ENCODE assay signal across 8 cellular contexts in genomic region chr11:96188625-96189006, GRCh38.
A peak's percentile ranks its signal among the peaks of the same experiment; 100 is the strongest.
DNase-seq lines count a peak whose midpoint lies in the region; ATAC-seq and TF ChIP-seq lines count a peak whose summit lies in the region.

No MANE protein-coding gene starts in this region.

- H3K4me1 Mint-ChIP-seq in T-helper 17 cell = peaks cover 39% of the 10 kb centered on the region
- peaks cover 89% of the 10 kb centered on the region for H3K4me1 Mint-ChIP-seq in stimulated activated naive CD8-positive, alpha-beta T cell treated with anti-CD3 and anti-CD28 coated beads, Interleukin-15, Interleukin-2, amounts not matched to agents 100 ng/mL and 50 ng/mL, for 24 hours (ENCODE audit: low read depth)

- DNase-seq in T-helper 17 cell = no peak
- peak; percentile 27 for DNase-seq in fibroblast of villous mesenchyme (ENCODE audit: low read depth)
- no peak for DNase-seq in NCI-H2227 treated with DMSO at 0.1 percent for 48 hours (lab: John Stamatoyannopoulos, UW)
- DNase-seq in thyroid gland = no peak
- no peak for DNase-seq in SKM-1 treated with dmso at 0.1 percent for 144 hours (lab: John Stamatoyannopoulos, UW; ENCODE audit: unreplicated experiment)

- peak overlapping the region; percentile 72 for H3K4me3 Mint-ChIP-seq in T-helper 17 cell
- H3K4me3 Mint-ChIP-seq in stimulated activated naive CD8-positive, alpha-beta T cell treated with anti-CD3 and anti-CD28 coated beads, Interleukin-15, Interleukin-2, amounts not matched to agents 100 ng/mL and 50 ng/mL, for 24 hours = peak overlapping the region; percentile 80

- no peaks in the 10 kb centered on the region for H3K27me3 Mint-ChIP-seq in T-helper 17 cell
- peaks cover 3% of the 10 kb centered on the region for H3K27me3 Mint-ChIP-seq in stimulated activated naive CD8-positive, alpha-beta T cell treated with anti-CD3 and anti-CD28 coated beads, Interleukin-15, Interleukin-2, amounts not matched to agents 100 ng/mL and 50 ng/mL, for 24 hours

- TF ChIP-seq CTCF in fibroblast of villous mesenchyme (IDR thresholded peaks at IDR 0.05; ENCODE audit: insufficient read depth, low read depth, low read length) = no peak
- TF ChIP-seq CTCF in thyroid gland (IDR thresholded peaks at IDR 0.05) = no peak

- WGBS in thyroid gland, 2 donors = 43 to 50% methylated on average over 1 of the region's 1 CpG

- no peak for TF ChIP-seq POLR2A in thyroid gland (IDR thresholded peaks at IDR 0.05)

- H3K9me3 Mint-ChIP-seq in stimulated activated naive CD8-positive, alpha-beta T cell treated with anti-CD3 and anti-CD28 coated beads, Interleukin-15, Interleukin-2, amounts not matched to agents 100 ng/mL and 50 ng/mL, for 24 hours = no peaks in the 10 kb centered on the region

- H3K27me3 ChIP-seq in thyroid gland = no peaks in the 10 kb centered on the region

- H3K4me1 ChIP-seq in thyroid gland = peaks cover 14 to 17% of the 10 kb centered on the region in 2 donors

- H3K36me3 ChIP-seq in thyroid gland = no peaks in the 10 kb centered on the region

- H3K4me3 ChIP-seq in fibroblast of villous mesenchyme (ENCODE audit: low read depth, low read length) = no peak overlapping the region
- no peak overlapping the region for H3K4me3 ChIP-seq in thyroid gland (replicated peaks in 1 of 3)

- ATAC-seq in GM18870 (IDR thresholded peaks at IDR 0.05; ENCODE audit: unreplicated experiment) (peak; percentile 48), HG02840 (IDR thresholded peaks at IDR 0.05; ENCODE audit: low FRiP score, unreplicated experiment) (peak; percentile 32), T-helper 17 cell (peak; percentile 21)

- peak overlapping the region; percentile 82 for H3K27ac Mint-ChIP-seq in T-helper 17 cell
- H3K27ac Mint-ChIP-seq in stimulated activated naive CD8-positive, alpha-beta T cell treated with anti-CD3 and anti-CD28 coated beads, Interleukin-15, Interleukin-2, amounts not matched to agents 100 ng/mL and 50 ng/mL, for 24 hours = peak overlapping the region; percentile 99

- peak overlapping the region in 1 of 3 donors; percentile 25 for H3K27ac ChIP-seq in thyroid gland

- peaks cover 8% of the 10 kb centered on the region for H3K36me3 Mint-ChIP-seq in T-helper 17 cell (ENCODE audit: low read depth)
- H3K36me3 Mint-ChIP-seq in stimulated activated naive CD8-positive, alpha-beta T cell treated with anti-CD3 and anti-CD28 coated beads, Interleukin-15, Interleukin-2, amounts not matched to agents 100 ng/mL and 50 ng/mL, for 24 hours (ENCODE audit: low read depth) = peaks cover 21% of the 10 kb centered on the region

- H3K9me3 ChIP-seq in T-helper 17 cell (ENCODE audit: control insufficient read depth, low read length, poor library complexity, severe bottlenecking) (no peaks in the 10 kb centered on the region), thyroid gland (no peaks in the 10 kb centered on the region)

- intact Hi-C loops in thyroid gland (cut with DNase I) = no loop called here
